Comparison of ENCODE assay signal across 26 cellular contexts in genomic region chr1:205570796-205571537, GRCh38.
DNase-seq lines count a peak whose midpoint lies in the region; ATAC-seq and TF ChIP-seq lines count a peak whose summit lies in the region.
"Had no signal": no experiment of that assay in that cellular context is flagged by ENCODE, and none has a peak within 500 bp of the region (broad histone marks: within the 10 kb centered on the region; RNA-seq: fewer than 3 reads in every experiment).

No MANE protein-coding gene starts in this region.

- no peaks in the 10 kb centered on the region for H3K4me1 ChIP-seq in RWPE2 (ENCODE audit: insufficient read depth, poor library complexity, severe bottlenecking)

- peak overlapping the region; percentile 9 for H3K4me3 Mint-ChIP-seq in natural killer cell
- H3K4me3 Mint-ChIP-seq in natural killer cell treated with Interleukin-12 subunit alpha and Interleukin-12 subunit beta and Interleukin-15 and Interleukin-18, amount 100 ng/mL, for 72 hours = no peak overlapping the region
- H3K4me3 Mint-ChIP-seq: activated CD8-positive, alpha-beta T cell treated with anti-CD3 and anti-CD28 coated beads for 36 hours; activated naive CD8-positive, alpha-beta T cell treated with anti-CD3 and anti-CD28 coated beads, Interleukin-2, amount 10 ng/mL, durations not matched to agents 7 days and 5 days had no signal

- no peaks in the 10 kb centered on the region for H3K4me1 Mint-ChIP-seq in natural killer cell
- H3K4me1 Mint-ChIP-seq in natural killer cell treated with Interleukin-12 subunit alpha and Interleukin-12 subunit beta and Interleukin-15 and Interleukin-18, amount 100 ng/mL, for 72 hours (ENCODE audit: low read depth in 2 of 2) = no peaks in the 10 kb centered on the region

- no peak for ATAC-seq in natural killer cell
- no peak for ATAC-seq in natural killer cell treated with Interleukin-12 subunit alpha and Interleukin-12 subunit beta and Interleukin-15 and Interleukin-18, amount 100 ng/mL, for 72 hours
- peak; percentile 57; the same call in 1 of the 3 replicates for ATAC-seq in RWPE2 (ENCODE audit: low read depth)
- ATAC-seq: activated CD8-positive, alpha-beta T cell treated with anti-CD3 and anti-CD28 coated beads for 36 hours; naive thymus-derived CD4-positive, alpha-beta T cell had no signal

- TF ChIP-seq CTCF in natural killer cell (IDR thresholded peaks at IDR 0.05) (no peak), RWPE2 (IDR thresholded peaks at IDR 0.05; ENCODE audit: poor library complexity, severe bottlenecking) (no peak), fibroblast of mammary gland (conservative IDR thresholded peaks at IDR 0.05; ENCODE audit: control insufficient read depth, insufficient read depth, low read depth, low read length) (no peak)

- peaks cover 42% of the 10 kb centered on the region for H3K27me3 ChIP-seq in RWPE2 (ENCODE audit: insufficient read depth, poor library complexity, severe bottlenecking)

- H3K36me3 Mint-ChIP-seq in natural killer cell = no peaks in the 10 kb centered on the region
- no peaks in the 10 kb centered on the region for H3K36me3 Mint-ChIP-seq in natural killer cell treated with Interleukin-12 subunit alpha and Interleukin-12 subunit beta and Interleukin-15 and Interleukin-18, amount 100 ng/mL, for 72 hours
- H3K36me3 Mint-ChIP-seq: activated naive CD8-positive, alpha-beta T cell treated with anti-CD3 and anti-CD28 coated beads, Interleukin-2, amount 10 ng/mL, durations not matched to agents 7 days and 5 days; naive thymus-derived CD4-positive, alpha-beta T cell had no signal

- H3K27ac ChIP-seq in RWPE2 (ENCODE audit: poor library complexity, severe bottlenecking) (no peak overlapping the region), substantia nigra (ENCODE audit: low read depth, low read length, poor library complexity, severe bottlenecking) (no peak overlapping the region)
- H3K27ac ChIP-seq: BLaER1 treated with 17β-estradiol and CSF1 and Interleukin-3, amounts not matched to agents 10 nM and 100 nM; cardiac muscle cell; HL-60; PC-9; upper lobe of left lung had no signal

- no peak for DNase-seq in natural killer cell
- DNase-seq in natural killer cell treated with Interleukin-12 subunit alpha and Interleukin-12 subunit beta and Interleukin-15 and Interleukin-18, amount 100 ng/mL, for 72 hours (ENCODE audit: low spot score) = no peak
- no peak for DNase-seq in RWPE2 (ENCODE audit: low spot score)
- DNase-seq in fibroblast of mammary gland (ENCODE audit: low read depth) = peak; percentile 6
- no peak for DNase-seq in NCI-H1092 (lab: John Stamatoyannopoulos, UW)
- DNase-seq in substantia nigra (lab: John Stamatoyannopoulos, UW) = no peak
- DNase-seq in NAMALWA (ENCODE audit: low spot score) = no peak
- DNase-seq: activated CD8-positive, alpha-beta T cell treated with anti-CD3 and anti-CD28 coated beads for 36 hours; activated naive CD8-positive, alpha-beta T cell treated with anti-CD3 and anti-CD28 coated beads, Interleukin-2, amount 10 ng/mL, durations not matched to agents 7 days and 5 days; effector memory CD4-positive, alpha-beta T cell; GDM1; HCEC 1CT; Kasumi-1; NCI-H187; NCI-H2171; NCI-H510A treated with DMSO at 0.1 percent for 48 hours; NK-92 treated with Interleukin-12 subunit alpha and Interleukin-12 subunit beta, amount 100 ng/mL, for 24 hours; nucleus accumbens; PC-9; SHP77; stimulated activated CD4-positive, alpha-beta T cell treated with anti-CD3 and anti-CD28 coated beads, Interleukin-4, amount 100 ng/mL, for 1 hour; upper lobe of left lung had no signal

- H3K27ac Mint-ChIP-seq in natural killer cell = no peak overlapping the region
- no peak overlapping the region for H3K27ac Mint-ChIP-seq in natural killer cell treated with Interleukin-12 subunit alpha and Interleukin-12 subunit beta and Interleukin-15 and Interleukin-18, amount 100 ng/mL, for 72 hours
- H3K27ac Mint-ChIP-seq: activated CD8-positive, alpha-beta T cell treated with anti-CD3 and anti-CD28 coated beads for 36 hours; activated naive CD8-positive, alpha-beta T cell treated with anti-CD3 and anti-CD28 coated beads, Interleukin-2, amount 10 ng/mL, durations not matched to agents 7 days and 5 days had no signal

- H3K4me3 ChIP-seq in RWPE2 (ENCODE audit: severe bottlenecking) (no peak overlapping the region), fibroblast of mammary gland (ENCODE audit: control insufficient read depth, low read depth, low read length) (no peak overlapping the region)
- H3K4me3 ChIP-seq: BLaER1 treated with 17β-estradiol and CSF1 and Interleukin-3, amounts not matched to agents 10 nM and 100 nM; cardiac muscle cell; PC-9 had no signal

- no peaks in the 10 kb centered on the region for H3K36me3 ChIP-seq in RWPE2 (ENCODE audit: low read depth)
- H3K36me3 ChIP-seq: BLaER1 treated with 17β-estradiol and CSF1 and Interleukin-3, amounts not matched to agents 10 nM and 100 nM; cardiac muscle cell; upper lobe of left lung had no signal

- H3K27me3 Mint-ChIP-seq in natural killer cell (ENCODE audit: low read depth in 2 of 2) = peaks cover 40 to 42% of the 10 kb centered on the region in 2 donors
- H3K27me3 Mint-ChIP-seq in natural killer cell treated with Interleukin-12 subunit alpha and Interleukin-12 subunit beta and Interleukin-15 and Interleukin-18, amount 100 ng/mL, for 72 hours = peaks cover 29 to 38% of the 10 kb centered on the region in 2 donors

- H3K9me3 Mint-ChIP-seq in natural killer cell = no peaks in the 10 kb centered on the region
- no peaks in the 10 kb centered on the region for H3K9me3 Mint-ChIP-seq in natural killer cell treated with Interleukin-12 subunit alpha and Interleukin-12 subunit beta and Interleukin-15 and Interleukin-18, amount 100 ng/mL, for 72 hours
- H3K9me3 Mint-ChIP-seq: activated CD8-positive, alpha-beta T cell treated with anti-CD3 and anti-CD28 coated beads for 36 hours; activated naive CD8-positive, alpha-beta T cell treated with anti-CD3 and anti-CD28 coated beads, Interleukin-2, amount 10 ng/mL, durations not matched to agents 7 days and 5 days; naive thymus-derived CD4-positive, alpha-beta T cell had no signal

- H3K9me3 ChIP-seq in RWPE2 (ENCODE audit: severe bottlenecking) = no peaks in the 10 kb centered on the region
- H3K9me3 ChIP-seq: BLaER1 treated with 17β-estradiol and CSF1 and Interleukin-3, amounts not matched to agents 10 nM and 100 nM; upper lobe of left lung had no signal

- intact Hi-C loops in natural killer cell (cut with micrococcal nuclease) = no loop called here
